Comparison of ENCODE assay signal across 11 cellular contexts in genomic region chr7:90552521-90552920, GRCh38. TPM values are rescaled to one million over a fixed set of nuclear protein-coding genes. Genes with fewer than 3 reads are reported as not detected.
DNase-seq lines count a peak whose midpoint lies in the region; ATAC-seq and TF ChIP-seq lines count a peak whose summit lies in the region.
"Had no signal": no experiment of that assay in that cellular context is flagged by ENCODE, and none has a peak within 500 bp of the region (broad histone marks: within the 10 kb centered on the region; RNA-seq: fewer than 3 reads in every experiment).

No MANE protein-coding gene starts in this region.

- peaks cover 3% of the 10 kb centered on the region for H3K27me3 Mint-ChIP-seq in activated B cell treated with CpG ODN at 0.5 μM for 24 hours

- ATAC-seq in activated B cell treated with CpG ODN at 0.5 μM for 24 hours (ENCODE audit: low read depth) (peak; percentile 34), HG03378 (IDR thresholded peaks at IDR 0.05; ENCODE audit: unreplicated experiment) (no peak), GM18873 (IDR thresholded peaks at IDR 0.05; ENCODE audit: low FRiP score, unreplicated experiment) (no peak), HG02885 (IDR thresholded peaks at IDR 0.05; ENCODE audit: poor library complexity, unreplicated experiment) (no peak), GM18517 (IDR thresholded peaks at IDR 0.05; ENCODE audit: unreplicated experiment) (no peak)

- POLR2A ChIA-PET in activated B cell treated with CpG ODN at 0.5 μM for 24 hours (lab: Charles Lee): interaction anchor here (0.6 kb wide), 1 partner anchor 981 kb away, joined by 7 read pairs; no protein-coding TSS in a partner anchor

- TF ChIP-seq CTCF in activated B cell treated with CpG ODN at 0.5 μM for 24 hours (IDR thresholded peaks at IDR 0.05): no peak

- no peak overlapping the region for H3K4me3 Mint-ChIP-seq in activated B cell treated with CpG ODN at 0.5 μM for 24 hours

- no peak overlapping the region for H3K27ac Mint-ChIP-seq in activated B cell treated with CpG ODN at 0.5 μM for 24 hours

- H3K4me1 Mint-ChIP-seq in activated B cell treated with CpG ODN at 0.5 μM for 24 hours: peaks cover 3% of the 10 kb centered on the region

- H3K9me3 Mint-ChIP-seq in activated B cell treated with CpG ODN at 0.5 μM for 24 hours: no peaks in the 10 kb centered on the region

- intact Hi-C loops in activated B cell treated with CpG ODN at 0.5 μM for 24 hours (cut with micrococcal nuclease): loop anchor here (1.0 to 5.0 kb wide), 5 partner anchors 44 to 1085 kb away; partner anchors contain the start of gene CDK14

- CTCF ChIA-PET in activated B cell treated with CpG ODN at 0.5 μM for 24 hours (lab: Charles Lee): interaction anchor here (1.7 to 3.2 kb wide), 2 partner anchors 77 to 481 kb away, joined by 10 to 16 read pairs; no protein-coding TSS in a partner anchor

- DNase-seq in AML-193 (lab: John Stamatoyannopoulos, UW) (peak; percentile 8 to 22), HT-29 (ENCODE audit: low spot score) (peak; percentile 35), activated B cell treated with CpG ODN at 0.5 μM for 24 hours (no peak), kidney glomerular epithelial cell (lab: John Stamatoyannopoulos, UW) (peak; percentile 25)
- DNase-seq: amygdala, GDM1, NCI-H446 treated with DMSO at 0.1 percent for 48 hours had no signal

- no peaks in the 10 kb centered on the region for H3K36me3 Mint-ChIP-seq in activated B cell treated with CpG ODN at 0.5 μM for 24 hours (ENCODE audit: low read depth)

RNA-seq across cellular contexts. Expression of gene CDK14, which starts 43.6 kb away (rescaled TPM):
- total RNA-seq in HT-29 (2014; rRNA removed; shearing (Covaris generic)): 0.18 and 0.61 TPM in 2 replicates
- total RNA-seq in activated B cell treated with CpG ODN at 0.5 μM for 24 hours: 130 and 140 TPM in 2 replicates

Comparison
In these comparisons a context has a peak if more than half of its experiments do, and no peak if none do; other contexts are left out.
1. RNA of gene CDK14, which starts 43.6 kb away (total RNA-seq): 130 to 140 TPM in activated B cell treated with CpG ODN at 0.5 μM for 24 hours; 0.18 to 0.61 TPM in HT-29; every median in the first group is over 10 times any median in the second.